Comparison of ENCODE assay signal across 1 cellular context in the genomic region with DNA sequence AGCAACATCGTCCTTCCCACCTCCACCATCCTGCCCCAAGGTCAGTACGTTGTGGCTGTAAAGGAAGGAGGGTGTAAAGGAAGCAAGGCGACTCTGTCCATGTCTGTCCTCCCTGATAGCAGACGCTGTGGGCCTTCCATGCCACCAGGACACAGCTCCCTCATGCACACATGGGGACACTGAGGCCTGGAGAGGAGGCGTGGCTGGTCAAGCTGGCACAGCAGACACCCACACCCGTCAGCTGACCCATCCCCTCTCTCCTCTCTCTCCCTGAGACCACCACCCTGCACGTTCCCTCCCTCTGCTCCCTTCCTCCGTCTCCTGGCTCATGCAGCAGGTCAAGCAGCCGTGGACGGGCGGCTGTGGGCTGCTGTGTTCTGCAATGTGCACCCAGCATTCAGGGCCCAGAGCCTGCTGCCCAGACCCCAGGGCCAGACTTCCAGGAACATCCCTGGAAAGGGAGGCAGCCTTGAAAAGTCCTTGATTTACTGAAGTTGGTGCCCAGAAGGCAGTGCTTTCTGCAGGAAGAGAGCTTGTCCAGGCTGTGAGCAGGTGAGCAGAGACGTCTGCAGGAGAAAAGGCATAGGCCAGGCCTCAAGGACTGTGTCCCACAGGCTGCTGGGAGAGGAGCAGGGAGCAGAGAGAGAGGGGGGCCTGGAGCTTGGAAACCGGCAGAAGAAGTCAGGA.
TF ChIP-seq lines count a peak whose summit lies in the region.

No MANE protein-coding gene starts in this region.

TF ChIP-seq in GM23338, 12 proteins besides CTCF, POLR2A, EP300 and RAD21:
- TF ChIP-seq JUNB (IDR thresholded peaks at IDR 0.05; ENCODE audit: unreplicated experiment), result no peak
- no peak for TF ChIP-seq ZNF462 (CRISPR knock-in tag; IDR thresholded peaks at IDR 0.05)
- no peak for TF ChIP-seq ETS1 (IDR thresholded peaks at IDR 0.05)
- TF ChIP-seq REST (IDR thresholded peaks at IDR 0.05; ENCODE audit: unreplicated experiment), result no peak
- TF ChIP-seq POLR2AphosphoS5 (IDR thresholded peaks at IDR 0.05; ENCODE audit: low read depth), result no peak
- no peak for TF ChIP-seq STAT1 (IDR thresholded peaks at IDR 0.05; ENCODE audit: unreplicated experiment)
- TF ChIP-seq EZH2 (IDR thresholded peaks at IDR 0.05; ENCODE audit: low read depth, unreplicated experiment), result no peak
